Comparison of ENCODE assay signal across 1 cellular context in genomic region chr17:81514735-81515529, GRCh38.
TF ChIP-seq lines count a peak whose summit lies in the region.

No MANE protein-coding gene starts in this region.

TF ChIP-seq in HEK293, 187 proteins besides CTCF, POLR2A, EP300 and RAD21 (continued from another document and continues in another):
- TF ChIP-seq TSHZ1 (tag by site-specific recombination; IDR thresholded peaks at IDR 0.05; ENCODE audit: borderline replicate concordance) (no peak), ZNF398 (tag by site-specific recombination; IDR thresholded peaks at IDR 0.05) (no peak), ZBTB6 (tag by site-specific recombination; IDR thresholded peaks at IDR 0.05) (no peak), ZNF2 (tag by site-specific recombination; IDR thresholded peaks at IDR 0.05) (no peak; the same call in 1 of the 2 replicates), TRIM28 (IDR thresholded peaks at IDR 0.05; ENCODE audit: borderline replicate concordance, low read length) (no peak), ZNF18 (tag by site-specific recombination; IDR thresholded peaks at IDR 0.05) (no peak), ZNF560 (tag by site-specific recombination; IDR thresholded peaks at IDR 0.05; ENCODE audit: borderline replicate concordance) (no peak), PRDM6 (tag by site-specific recombination; IDR thresholded peaks at IDR 0.05) (no peak), REPIN1 (tag by site-specific recombination; IDR thresholded peaks at IDR 0.05; ENCODE audit: low read depth) (no peak), IKZF3 (tag by site-specific recombination; IDR thresholded peaks at IDR 0.05) (0 out of 2 replicates have a peak, but pooled peaks have one; percentile 10), ZNF610 (tag by site-specific recombination; IDR thresholded peaks at IDR 0.05; ENCODE audit: borderline replicate concordance) (no peak), ZNF514 (tag by site-specific recombination; IDR thresholded peaks at IDR 0.05) (no peak), ZBTB7A (tag by site-specific recombination; IDR thresholded peaks at IDR 0.05; ENCODE audit: low read depth) (no peak), ZNF571 (tag by site-specific recombination; IDR thresholded peaks at IDR 0.05) (no peak), INSM2 (tag by site-specific recombination; IDR thresholded peaks at IDR 0.05) (no peak), ZBTB49 (tag by site-specific recombination; IDR thresholded peaks at IDR 0.05; ENCODE audit: low read depth) (no peak), YY2 (tag by site-specific recombination; IDR thresholded peaks at IDR 0.05) (no peak), ZNF202 (tag by site-specific recombination; IDR thresholded peaks at IDR 0.05; ENCODE audit: borderline replicate concordance) (no peak), FEZF1 (tag by site-specific recombination; IDR thresholded peaks at IDR 0.05) (no peak), ZNF530 (tag by site-specific recombination; IDR thresholded peaks at IDR 0.05; ENCODE audit: low read depth) (no peak), ZNF354C (tag by site-specific recombination; IDR thresholded peaks at IDR 0.05; ENCODE audit: borderline replicate concordance, low read depth) (no peak), ZNF23 (tag by site-specific recombination; IDR thresholded peaks at IDR 0.05; ENCODE audit: borderline replicate concordance) (no peak), ZNF561 (tag by site-specific recombination; IDR thresholded peaks at IDR 0.05; ENCODE audit: borderline replicate concordance) (no peak), ZNF449 (tag by site-specific recombination; IDR thresholded peaks at IDR 0.05) (no peak), ZNF791 (tag by site-specific recombination; IDR thresholded peaks at IDR 0.05) (no peak), PRDM2 (tag by site-specific recombination; IDR thresholded peaks at IDR 0.05; ENCODE audit: borderline replicate concordance) (no peak), ZNF544 (tag by site-specific recombination; IDR thresholded peaks at IDR 0.05) (no peak), YY1 (tag by site-specific recombination; IDR thresholded peaks at IDR 0.05) (no peak), ZNF768 (tag by site-specific recombination; IDR thresholded peaks at IDR 0.05) (no peak)
